ENCODE assay signal across 23 cellular contexts in the genomic region with DNA sequence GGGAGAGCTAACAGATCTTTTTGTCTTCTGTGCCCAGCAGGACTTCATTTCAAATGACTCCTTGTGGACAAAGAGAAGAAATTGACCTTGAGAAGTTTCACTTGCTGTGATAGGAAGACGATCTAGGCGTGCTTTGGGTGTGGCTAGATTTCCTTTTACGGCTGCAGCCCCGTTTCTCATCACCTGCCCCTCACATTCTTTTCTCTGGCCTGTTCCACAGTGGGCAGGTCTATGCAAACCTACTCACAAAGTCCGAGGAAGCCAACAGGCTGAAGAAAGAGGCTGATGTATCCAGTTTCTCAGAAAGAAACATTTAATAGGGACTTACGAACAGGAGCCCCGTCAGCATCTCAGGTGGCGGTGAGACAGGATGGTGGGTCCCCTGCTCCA.
"Had no signal": no experiment of that assay in that cellular context is flagged by ENCODE, and none has a peak within 500 bp of the region (broad histone marks: within the 10 kb centered on the region; RNA-seq: fewer than 3 reads in every experiment).

No MANE protein-coding gene starts in this region.

- DNase-seq: activated B cell treated with CpG ODN at 0.5 μM for 24 hours; activated CD4-positive, alpha-beta memory T cell treated with anti-CD3 and anti-CD28 coated beads for 36 hours; activated CD4-positive, alpha-beta T cell treated with anti-CD3 and anti-CD28 coated beads for 1 hour; activated CD4-positive, alpha-beta T cell treated with anti-CD3 and anti-CD28 coated beads, Interleukin-2, amount 10 ng/mL, durations not matched to agents 7 days and 5 days; activated CD8-positive, alpha-beta memory T cell treated with anti-CD3 and anti-CD28 coated beads for 24 hours; activated gamma-delta T cell; activated naive CD4-positive, alpha-beta T cell treated with anti-CD3 and anti-CD28 coated beads for 36 hours; activated T-cell treated with anti-CD3 and anti-CD28 coated beads, Interleukin-2, amount 50 U/mL, for 48 hours; amygdala; KG1; NCI-H1048; NCI-H146; NCI-H187 treated with DMSO at 0.1 percent for 48 hours; NCI-H2171; NCI-H2227 treated with DMSO at 0.1 percent for 48 hours; NCI-H524 treated with DMSO at 0.1 percent for 48 hours; NCI-H774; T-cell; T-helper 2 cell; T1000 had no signal

- ATAC-seq: activated T-helper 17 cell treated with anti-CD3 and anti-CD28 coated beads, Interleukin-2, amount 50 U/mL, for 72 hours; T-cell had no signal

- H3K4me3 ChIP-seq: cardiac muscle cell, SK-N-MC had no signal

- H3K27ac ChIP-seq: cardiac muscle cell, SK-N-MC had no signal

- H3K36me3 ChIP-seq: cardiac muscle cell had no signal
